Comparison of ENCODE assay signal across 1 cellular context in genomic region chr17:47275245-47275984, GRCh38.
TF ChIP-seq lines count a peak whose summit lies in the region.

No MANE protein-coding gene starts in this region.

TF ChIP-seq in SK-N-SH, 30 proteins besides CTCF, POLR2A, EP300 and RAD21 (continued from another document):
- TF ChIP-seq REST (IDR thresholded peaks at IDR 0.05; ENCODE audit: low read depth, low read length), result no peak
- TF ChIP-seq CHD2 (IDR thresholded peaks at IDR 0.05; ENCODE audit: low read length, partially characterized antibody), result peak; percentile 97
- no peak for TF ChIP-seq NFIC (IDR thresholded peaks at IDR 0.05; ENCODE audit: borderline replicate concordance)
- TF ChIP-seq RFX5 (IDR thresholded peaks at IDR 0.05; ENCODE audit: low read length), result no peak
- no peak for TF ChIP-seq ELF1 (IDR thresholded peaks at IDR 0.05)
- TF ChIP-seq RXRA (IDR thresholded peaks at IDR 0.05; ENCODE audit: borderline replicate concordance, low read depth), result no peak
- TF ChIP-seq FOXM1 (IDR thresholded peaks at IDR 0.05; ENCODE audit: low read depth), result no peak
- TF ChIP-seq FOXJ3 (CRISPR knock-in tag; IDR thresholded peaks at IDR 0.05), result peak; percentile 99
- peak; percentile 27; the same call in 1 of the 2 replicates for TF ChIP-seq GATA2 (CRISPR knock-in tag; IDR thresholded peaks at IDR 0.05)
- no peak for TF ChIP-seq YY1 (IDR thresholded peaks at IDR 0.05; ENCODE audit: low read depth)
- TF ChIP-seq POLR2AphosphoS5 (IDR thresholded peaks at IDR 0.05; ENCODE audit: low read depth, low read length), result no peak
- no peak for TF ChIP-seq MEF2A (IDR thresholded peaks at IDR 0.05; ENCODE audit: borderline replicate concordance, low read depth)
- peak; percentile 92 for TF ChIP-seq MXI1 (IDR thresholded peaks at IDR 0.05; ENCODE audit: low read depth, low read length)
- TF ChIP-seq EZH2phosphoT487 (IDR thresholded peaks at IDR 0.05; ENCODE audit: borderline replicate concordance, low read depth), result no peak
- TF ChIP-seq USF1 (IDR thresholded peaks at IDR 0.05; ENCODE audit: borderline replicate concordance, low read depth), result no peak
- TF ChIP-seq MAX (IDR thresholded peaks at IDR 0.05; ENCODE audit: low read depth), result peak; percentile 48; the same call in 1 of the 2 replicates
TF ChIP-seq in SK-N-SH: peak in this region for 12.
